Comparison of ENCODE assay signal across 17 cellular contexts in the genomic region with DNA sequence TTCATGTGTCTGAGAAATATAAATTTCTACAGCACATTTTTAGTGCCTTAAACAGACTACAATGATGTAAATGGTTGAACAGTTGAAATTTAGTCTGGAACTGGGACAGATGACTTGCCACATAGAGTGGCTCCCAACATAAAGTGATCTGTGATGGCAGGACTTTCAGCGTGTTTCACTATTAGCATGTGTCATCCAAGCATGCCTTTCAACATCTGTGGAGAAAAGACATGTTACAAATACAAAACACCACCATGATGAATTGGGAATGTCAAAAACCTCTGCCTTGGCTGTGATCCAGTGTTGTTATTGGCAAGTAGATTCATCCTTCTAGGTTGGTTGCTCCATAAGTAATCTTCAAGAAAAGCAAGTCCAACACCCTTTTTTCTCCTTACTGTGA.
A peak's percentile ranks its signal among the peaks of the same experiment; 100 is the strongest.
DNase-seq lines count a peak whose midpoint lies in the region; ATAC-seq and TF ChIP-seq lines count a peak whose summit lies in the region.
"Had no signal": no experiment of that assay in that cellular context is flagged by ENCODE, and none has a peak within 500 bp of the region (broad histone marks: within the 10 kb centered on the region; RNA-seq: fewer than 3 reads in every experiment).

No MANE protein-coding gene starts in this region.

- no peak overlapping the region for H3K4me3 ChIP-seq in AG10803 (ENCODE audit: low read length)
- no peak overlapping the region for H3K4me3 ChIP-seq in epithelial cell of esophagus (ENCODE audit: low read length)
- no peak overlapping the region for H3K4me3 ChIP-seq in mesenchymal stem cell (ENCODE audit: insufficient read depth in 1 of 2, low read depth in 1 of 2, low read length in 2 of 2)
- H3K4me3 ChIP-seq: cardiac muscle cell, GM23338, pancreas had no signal

- TF ChIP-seq CTCF in AG10803 (conservative IDR thresholded peaks at IDR 0.05; ENCODE audit: low read length) (no peak), epithelial cell of esophagus (IDR thresholded peaks at IDR 0.05; ENCODE audit: insufficient read depth, low read depth, low read length, missing control alignments) (no peak)

- no peak overlapping the region for H3K27ac Mint-ChIP-seq in stimulated activated naive B cell treated with anti-CD40 and anti-IgM and Interleukin-4, amounts not matched to agents 10 μg/mL and 1 μg/mL and 100 μg/mL, for 72 hours
- H3K27ac Mint-ChIP-seq: activated T-helper 17 cell treated with anti-CD3 and anti-CD28 coated beads, Interleukin-2, amount 50 U/mL, for 72 hours; CD8-positive, alpha-beta T cell; GM23338; stimulated activated naive CD8-positive, alpha-beta T cell treated with anti-CD3 and anti-CD28 coated beads, Interleukin-15, Interleukin-2, amounts not matched to agents 100 ng/mL and 50 ng/mL, for 24 hours had no signal

- H3K27me3 ChIP-seq in mesenchymal stem cell (ENCODE audit: control insufficient read depth in 1 of 2, insufficient read depth in 1 of 2, low read length in 2 of 2): no peaks in the 10 kb centered on the region
- H3K27me3 ChIP-seq: cardiac muscle cell, pancreas had no signal

- peaks cover 7 to 13% of the 10 kb centered on the region in 2 donors for H3K4me1 Mint-ChIP-seq in stimulated activated naive B cell treated with anti-CD40 and anti-IgM and Interleukin-4, amounts not matched to agents 10 μg/mL and 1 μg/mL and 100 μg/mL, for 72 hours
- H3K4me1 Mint-ChIP-seq: activated T-helper 17 cell treated with anti-CD3 and anti-CD28 coated beads, Interleukin-2, amount 50 U/mL, for 72 hours had no signal

- H3K9me3 ChIP-seq in mesenchymal stem cell (ENCODE audit: control insufficient read depth, low read length): no peaks in the 10 kb centered on the region
- H3K9me3 ChIP-seq: pancreas had no signal

- H3K9me3 Mint-ChIP-seq in stimulated activated naive B cell treated with anti-CD40 and anti-IgM and Interleukin-4, amounts not matched to agents 10 μg/mL and 1 μg/mL and 100 μg/mL, for 72 hours: no peaks in the 10 kb centered on the region
- H3K9me3 Mint-ChIP-seq: activated T-helper 17 cell treated with anti-CD3 and anti-CD28 coated beads, Interleukin-2, amount 50 U/mL, for 72 hours; CD8-positive, alpha-beta T cell; GM23338; stimulated activated naive CD8-positive, alpha-beta T cell treated with anti-CD3 and anti-CD28 coated beads, Interleukin-15, Interleukin-2, amounts not matched to agents 100 ng/mL and 50 ng/mL, for 24 hours had no signal

- H2BK5ac ChIP-seq in mesenchymal stem cell (ENCODE audit: low read depth, low read length, poor library complexity, severe bottlenecking): no peak overlapping the region

- no peaks in the 10 kb centered on the region for H3K27me3 Mint-ChIP-seq in stimulated activated naive B cell treated with anti-CD40 and anti-IgM and Interleukin-4, amounts not matched to agents 10 μg/mL and 1 μg/mL and 100 μg/mL, for 72 hours
- H3K27me3 Mint-ChIP-seq: activated T-helper 17 cell treated with anti-CD3 and anti-CD28 coated beads, Interleukin-2, amount 50 U/mL, for 72 hours; stimulated activated naive CD8-positive, alpha-beta T cell treated with anti-CD3 and anti-CD28 coated beads, Interleukin-15, Interleukin-2, amounts not matched to agents 100 ng/mL and 50 ng/mL, for 24 hours had no signal

- H3K18ac ChIP-seq in mesenchymal stem cell (ENCODE audit: low read depth in 1 of 2, low read length in 2 of 2): no peak overlapping the region

- no peak for ATAC-seq in stimulated activated naive B cell treated with anti-CD40 and anti-IgM and Interleukin-4, amounts not matched to agents 10 μg/mL and 1 μg/mL and 100 μg/mL, for 72 hours (replicated peaks)
- no peak for ATAC-seq in GM18861 (IDR thresholded peaks at IDR 0.05; ENCODE audit: unreplicated experiment)
- ATAC-seq: activated T-helper 17 cell treated with anti-CD3 and anti-CD28 coated beads, Interleukin-2, amount 50 U/mL, for 72 hours; CD8-positive, alpha-beta T cell; GM23338 had no signal

- no peak overlapping the region for H3K23ac ChIP-seq in mesenchymal stem cell (ENCODE audit: low read length in 2 of 2)

- no peaks in the 10 kb centered on the region for H3K79me1 ChIP-seq in mesenchymal stem cell (replicated peaks; ENCODE audit: low read length, poor library complexity, severe bottlenecking)

- no peak overlapping the region for H3K4me2 ChIP-seq in mesenchymal stem cell (ENCODE audit: low read length, poor library complexity, severe bottlenecking)
- H3K4me2 ChIP-seq: GM23338 had no signal

- no peak overlapping the region for H2BK12ac ChIP-seq in mesenchymal stem cell (ENCODE audit: low read length in 2 of 2)

- WGBS in mesenchymal stem cell: 75% methylated on average over 1 of the region's 1 CpG

- H3K9ac ChIP-seq in mesenchymal stem cell (ENCODE audit: low read length): no peak overlapping the region

- H2BK120ac ChIP-seq in mesenchymal stem cell (ENCODE audit: low read depth, low read length): no peak overlapping the region

- H2AK5ac ChIP-seq in mesenchymal stem cell (ENCODE audit: low read length, severe bottlenecking): no peak overlapping the region

- no peaks in the 10 kb centered on the region for H3K36me3 Mint-ChIP-seq in stimulated activated naive B cell treated with anti-CD40 and anti-IgM and Interleukin-4, amounts not matched to agents 10 μg/mL and 1 μg/mL and 100 μg/mL, for 72 hours
- H3K36me3 Mint-ChIP-seq: CD8-positive, alpha-beta T cell had no signal

- peaks cover 2% of the 10 kb centered on the region for H3K4me1 ChIP-seq in mesenchymal stem cell (ENCODE audit: control insufficient read depth, insufficient read depth, low read depth, low read length)
- H3K4me1 ChIP-seq: pancreas had no signal

- no peak overlapping the region for H3K4ac ChIP-seq in mesenchymal stem cell (ENCODE audit: low read depth in 1 of 2, low read length in 2 of 2)

- H3K4me3 Mint-ChIP-seq in stimulated activated naive B cell treated with anti-CD40 and anti-IgM and Interleukin-4, amounts not matched to agents 10 μg/mL and 1 μg/mL and 100 μg/mL, for 72 hours: no peak overlapping the region
- H3K4me3 Mint-ChIP-seq: activated T-helper 17 cell treated with anti-CD3 and anti-CD28 coated beads, Interleukin-2, amount 50 U/mL, for 72 hours; CD8-positive, alpha-beta T cell; GM23338; stimulated activated naive CD8-positive, alpha-beta T cell treated with anti-CD3 and anti-CD28 coated beads, Interleukin-15, Interleukin-2, amounts not matched to agents 100 ng/mL and 50 ng/mL, for 24 hours had no signal

- H4K8ac ChIP-seq in mesenchymal stem cell (ENCODE audit: low read length): no peak overlapping the region

- peaks cover 0 to 10% of the 10 kb centered on the region in 2 experiments for H3K36me3 ChIP-seq in mesenchymal stem cell (ENCODE audit: control insufficient read depth in 1 of 2, insufficient read depth in 2 of 2, low read depth in 1 of 2, low read length in 2 of 2)
- H3K36me3 ChIP-seq: cardiac muscle cell, pancreas had no signal

- no peak overlapping the region for H2BK15ac ChIP-seq in mesenchymal stem cell (ENCODE audit: low read depth, poor library complexity, severe bottlenecking)

- no peak overlapping the region for H3K14ac ChIP-seq in mesenchymal stem cell (ENCODE audit: low read length in 2 of 2)

- no peak overlapping the region for H3K27ac ChIP-seq in mesenchymal stem cell (ENCODE audit: low read length, poor library complexity, severe bottlenecking)
- H3K27ac ChIP-seq: cardiac muscle cell, pancreas had no signal

- H4K91ac ChIP-seq in mesenchymal stem cell (ENCODE audit: low read length): no peak overlapping the region

- H2AFZ ChIP-seq in mesenchymal stem cell (ENCODE audit: low read depth, low read length): no peak overlapping the region
- H2AFZ ChIP-seq: GM23338 had no signal

- DNase-seq in AG10803 (ENCODE audit: low read depth) (peak; percentile 99), NCI-H446 treated with DMSO at 0.1 percent for 48 hours (lab: John Stamatoyannopoulos, UW) (peak; percentile 28), epithelial cell of esophagus (ENCODE audit: low read depth) (peak; percentile 95), mesenchymal stem cell (peak; percentile 20), NAMALWA (ENCODE audit: low spot score) (no peak), NCI-H1694 (lab: John Stamatoyannopoulos, UW) (no peak)
- DNase-seq in stimulated activated naive B cell treated with anti-CD40 and anti-IgM and Interleukin-4, amounts not matched to agents 10 μg/mL and 1 μg/mL and 100 μg/mL, for 72 hours: no peak
- DNase-seq: activated CD4-positive, alpha-beta T cell treated with anti-CD3 and anti-CD28 coated beads for 48 hours; CD8-positive, alpha-beta T cell; NCI-H1417 treated with DMSO at 0.1 percent for 48 hours; pancreas; stimulated activated CD4-positive, alpha-beta T cell treated with anti-CD3 and anti-CD28 coated beads, Interleukin-4, amount 100 ng/mL, for 24 hours had no signal

Comparison
In these comparisons a context has a peak if more than half of its experiments do, and no peak if none do; other contexts are left out.
1. DNase-seq: peak in AG10803 (single experiment), NCI-H446 treated with DMSO at 0.1 percent for 48 hours (single experiment), epithelial cell of esophagus (single experiment) and mesenchymal stem cell (single experiment); none in stimulated activated naive B cell treated with anti-CD40 and anti-IgM and Interleukin-4, amounts not matched to agents 10 μg/mL and 1 μg/mL and 100 μg/mL, for 72 hours (single experiment), NAMALWA (single experiment) and NCI-H1694 (single experiment).